8 cellular contexts compared by ENCODE assay signal in genomic region chr16:29710227-29711219, GRCh38. TPM values are rescaled to one million over a fixed set of nuclear protein-coding genes. Genes with fewer than 3 reads are reported as not detected.
A peak's percentile ranks its signal among the peaks of the same experiment; 100 is the strongest.
DNase-seq lines count a peak whose midpoint lies in the region; ATAC-seq and TF ChIP-seq lines count a peak whose summit lies in the region.

No MANE protein-coding gene starts in this region.

- peaks cover 8% of the 10 kb centered on the region for H3K4me1 ChIP-seq in neuron (ENCODE audit: insufficient read depth, low read length)

- no peak overlapping the region for H3K4me3 Mint-ChIP-seq in activated CD4-positive, alpha-beta T cell treated with anti-CD3 and anti-CD28 coated beads, Interleukin-2, amount 10 ng/mL, durations not matched to agents 24 days and 14 days

- no peaks in the 10 kb centered on the region for H3K36me3 Mint-ChIP-seq in activated CD4-positive, alpha-beta T cell treated with anti-CD3 and anti-CD28 coated beads, Interleukin-2, amount 10 ng/mL, durations not matched to agents 24 days and 14 days (ENCODE audit: low read depth)

- H3K27ac Mint-ChIP-seq in activated CD4-positive, alpha-beta T cell treated with anti-CD3 and anti-CD28 coated beads, Interleukin-2, amount 10 ng/mL, durations not matched to agents 24 days and 14 days, result no peak overlapping the region

- H3K36me3 ChIP-seq in neuron (ENCODE audit: insufficient read depth, low read length), result no peaks in the 10 kb centered on the region

- peak; percentile 51 for DNase-seq in stimulated activated CD4-positive, alpha-beta T cell treated with anti-CD3 and anti-CD28 coated beads, Interleukin-1b, Interleukin-23, amount 100 ng/mL, for 48 hours
- no peak for DNase-seq in stimulated activated CD4-positive, alpha-beta T cell treated with anti-CD3 and anti-CD28 coated beads, Interleukin-12 subunit alpha, Interleukin-12 subunit beta, amount 100 ng/mL, for 4 hours
- DNase-seq in M059J (ENCODE audit: low read depth) (peak; percentile 71), fibroblast of the aortic adventitia (ENCODE audit: low read depth) (peak; percentile 82), mesenteric fat pad (ENCODE audit: low spot score) (no peak)
- peak; percentile 86 for DNase-seq in activated CD4-positive, alpha-beta T cell treated with anti-CD3 and anti-CD28 coated beads, Interleukin-2, amount 10 ng/mL, durations not matched to agents 24 days and 14 days

- no peak for ATAC-seq in GM18505 (IDR thresholded peaks at IDR 0.05; ENCODE audit: unreplicated experiment)

- TF ChIP-seq CTCF in fibroblast of the aortic adventitia (IDR thresholded peaks at IDR 0.05; ENCODE audit: insufficient read depth, low read length), result peak; percentile 60

- H3K9me3 ChIP-seq in neuron (ENCODE audit: low read length), result no peaks in the 10 kb centered on the region

- no peak for TF ChIP-seq POLR2A in GM18505 (IDR thresholded peaks at IDR 0.05; ENCODE audit: borderline replicate concordance, extremely low read depth, insufficient read depth, insufficient read length)

- intact Hi-C loops in activated CD4-positive, alpha-beta T cell treated with anti-CD3 and anti-CD28 coated beads, Interleukin-2, amount 10 ng/mL, durations not matched to agents 24 days and 14 days (cut with micrococcal nuclease), result loop anchor here (1.0 kb wide), 1 partner anchor 8 kb away; no protein-coding TSS in a partner anchor

- peaks cover 10% of the 10 kb centered on the region for H3K4me1 Mint-ChIP-seq in activated CD4-positive, alpha-beta T cell treated with anti-CD3 and anti-CD28 coated beads, Interleukin-2, amount 10 ng/mL, durations not matched to agents 24 days and 14 days

- no peaks in the 10 kb centered on the region for H3K27me3 ChIP-seq in neuron (ENCODE audit: insufficient read depth, low read length)

- no peak overlapping the region for H3K4me3 ChIP-seq in fibroblast of the aortic adventitia (ENCODE audit: low read depth, low read length)
- no peak overlapping the region for H3K4me3 ChIP-seq in neuron (ENCODE audit: low read length)

- no peaks in the 10 kb centered on the region for H3K9me3 Mint-ChIP-seq in activated CD4-positive, alpha-beta T cell treated with anti-CD3 and anti-CD28 coated beads, Interleukin-2, amount 10 ng/mL, durations not matched to agents 24 days and 14 days

- H2AFZ ChIP-seq in neuron (ENCODE audit: low read depth, low read length), result peak overlapping the region; percentile 22

- peaks cover 16% of the 10 kb centered on the region for H3K27me3 Mint-ChIP-seq in activated CD4-positive, alpha-beta T cell treated with anti-CD3 and anti-CD28 coated beads, Interleukin-2, amount 10 ng/mL, durations not matched to agents 24 days and 14 days

RNA-seq across cellular contexts. Expression of gene QPRT, which starts 31.5 kb away (rescaled TPM):
- 4.0 and 9.0 TPM in 2 replicates for total RNA-seq in M059J (2014; rRNA removed; shearing (Covaris generic))
- 5.8 and 6.3 TPM in 2 replicates for total RNA-seq in activated CD4-positive, alpha-beta T cell treated with anti-CD3 and anti-CD28 coated beads, Interleukin-2, amount 10 ng/mL, durations not matched to agents 24 days and 14 days
- total RNA-seq in fibroblast of the aortic adventitia (ENCODE audit: low replicate concordance) (7.4 and 86.1 TPM in 2 replicates), mesenteric fat pad (3.4 TPM)

RNA-seq across cellular contexts. Expression of gene C16orf54, which starts 35.3 kb away (rescaled TPM):
- total RNA-seq in M059J (2014; rRNA removed; shearing (Covaris generic)), result 0.54 and 0.84 TPM in 2 replicates
- total RNA-seq in activated CD4-positive, alpha-beta T cell treated with anti-CD3 and anti-CD28 coated beads, Interleukin-2, amount 10 ng/mL, durations not matched to agents 24 days and 14 days, result 17.0 and 17.8 TPM in 2 replicates
- not detected in 2 replicates for total RNA-seq in fibroblast of the aortic adventitia (ENCODE audit: low replicate concordance)
- 5.2 TPM for total RNA-seq in mesenteric fat pad

RNA-seq across cellular contexts. Expression of gene SPN, which starts 47.5 kb away (rescaled TPM):
- 1.1 and 1.8 TPM in 2 replicates for total RNA-seq in M059J (2014; rRNA removed; shearing (Covaris generic))
- total RNA-seq in activated CD4-positive, alpha-beta T cell treated with anti-CD3 and anti-CD28 coated beads, Interleukin-2, amount 10 ng/mL, durations not matched to agents 24 days and 14 days, result 157 and 165 TPM in 2 replicates
- total RNA-seq in fibroblast of the aortic adventitia (ENCODE audit: low replicate concordance) (not detected in 2 replicates), mesenteric fat pad (2.9 TPM)

Comparison
In these comparisons a context has a peak if more than half of its experiments do, and no peak if none do; other contexts are left out.
1. DNase-seq: peak in stimulated activated CD4-positive, alpha-beta T cell treated with anti-CD3 and anti-CD28 coated beads, Interleukin-1b, Interleukin-23, amount 100 ng/mL, for 48 hours (single experiment), M059J (single experiment), activated CD4-positive, alpha-beta T cell treated with anti-CD3 and anti-CD28 coated beads, Interleukin-2, amount 10 ng/mL, durations not matched to agents 24 days and 14 days (single experiment) and fibroblast of the aortic adventitia (single experiment); none in stimulated activated CD4-positive, alpha-beta T cell treated with anti-CD3 and anti-CD28 coated beads, Interleukin-12 subunit alpha, Interleukin-12 subunit beta, amount 100 ng/mL, for 4 hours (single experiment) and mesenteric fat pad (single experiment).
2. RNA of gene SPN, which starts 47.5 kb away (total RNA-seq): 157 to 165 TPM in activated CD4-positive, alpha-beta T cell treated with anti-CD3 and anti-CD28 coated beads, Interleukin-2, amount 10 ng/mL, durations not matched to agents 24 days and 14 days; 2.9 TPM in mesenteric fat pad (single experiment), 1.1 to 1.8 TPM in M059J and not detected in fibroblast of the aortic adventitia; every median in the first group is over 10 times any median in the second.